In the genomic region with DNA sequence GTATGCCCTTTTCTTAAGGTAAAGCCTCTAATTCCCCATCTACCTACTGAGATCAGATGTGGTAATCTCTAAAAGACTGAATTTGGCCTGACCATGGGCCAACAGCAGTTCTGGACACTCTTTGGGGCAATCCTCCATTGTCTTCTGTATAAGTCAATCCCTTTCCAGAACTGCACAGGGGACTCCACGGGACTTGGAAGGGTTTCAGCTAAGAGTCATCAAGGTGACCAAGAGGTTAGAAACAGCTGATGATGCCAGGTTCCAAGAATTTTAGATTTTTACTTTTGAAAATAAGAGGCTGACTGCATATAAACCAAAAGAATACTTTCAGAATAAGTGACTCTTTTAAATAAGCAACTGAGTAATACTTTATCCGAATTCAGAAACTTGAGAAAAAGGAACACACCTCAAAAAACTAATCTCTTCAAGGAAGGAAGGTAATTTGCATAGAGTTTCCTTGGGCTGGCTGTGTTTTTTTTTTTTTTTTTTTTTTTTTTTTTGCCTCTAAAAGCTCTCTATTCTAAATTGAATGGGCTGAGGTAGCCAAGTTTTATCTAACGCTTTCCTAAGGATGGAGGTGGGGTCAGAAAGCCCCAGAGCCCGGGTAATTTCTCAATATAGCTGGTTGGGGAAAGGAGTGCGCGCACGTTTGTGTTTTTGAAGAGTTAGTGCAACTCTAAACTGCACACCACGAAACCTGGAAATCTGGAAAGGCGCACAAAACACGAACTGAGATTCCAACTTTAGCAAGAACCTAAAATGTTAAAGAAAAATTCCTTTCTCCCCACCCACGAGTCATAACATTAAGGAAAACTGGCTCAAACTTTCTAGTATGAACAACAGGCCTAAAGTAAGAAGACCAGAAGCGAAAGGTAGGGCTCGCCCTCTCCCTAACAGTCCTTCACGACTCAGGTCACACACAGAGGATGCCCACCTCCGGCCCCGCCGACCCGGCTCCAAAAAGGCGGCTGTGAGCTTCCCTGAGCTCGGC, we compare ENCODE assay signal across 1 cellular context.
TF ChIP-seq lines count a peak whose summit lies in the region.

No MANE protein-coding gene starts in this region.

TF ChIP-seq in endothelial cell of umbilical vein, 7 proteins besides CTCF, POLR2A, EP300 and RAD21:
- TF ChIP-seq, protein P1, sequence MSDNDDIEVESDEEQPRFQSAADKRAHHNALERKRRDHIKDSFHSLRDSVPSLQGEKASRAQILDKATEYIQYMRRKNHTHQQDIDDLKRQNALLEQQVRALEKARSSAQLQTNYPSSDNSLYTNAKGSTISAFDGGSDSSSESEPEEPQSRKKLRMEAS (IDR thresholded peaks at IDR 0.05; ENCODE audit: insufficient read depth, insufficient read length) = no peak
- TF ChIP-seq MYC (IDR thresholded peaks at IDR 0.05; ENCODE audit: low read depth, low read length) (no peak), EZH2 (IDR thresholded peaks at IDR 0.05; ENCODE audit: borderline replicate concordance, low read depth, low read length, severe bottlenecking) (no peak), FOS (IDR thresholded peaks at IDR 0.05; ENCODE audit: borderline replicate concordance, insufficient read depth, low read length) (no peak), JUN (IDR thresholded peaks at IDR 0.05; ENCODE audit: borderline replicate concordance, insufficient read depth, insufficient read length, low read depth) (no peak), GATA2 (IDR thresholded peaks at IDR 0.05; ENCODE audit: insufficient read depth, insufficient read length, low read depth, low read length) (no peak), POLR2AphosphoS5 (IDR thresholded peaks at IDR 0.05; ENCODE audit: insufficient read depth, low read depth, low read length) (no peak)
